13 cellular contexts compared by ENCODE assay signal in the genomic region with DNA sequence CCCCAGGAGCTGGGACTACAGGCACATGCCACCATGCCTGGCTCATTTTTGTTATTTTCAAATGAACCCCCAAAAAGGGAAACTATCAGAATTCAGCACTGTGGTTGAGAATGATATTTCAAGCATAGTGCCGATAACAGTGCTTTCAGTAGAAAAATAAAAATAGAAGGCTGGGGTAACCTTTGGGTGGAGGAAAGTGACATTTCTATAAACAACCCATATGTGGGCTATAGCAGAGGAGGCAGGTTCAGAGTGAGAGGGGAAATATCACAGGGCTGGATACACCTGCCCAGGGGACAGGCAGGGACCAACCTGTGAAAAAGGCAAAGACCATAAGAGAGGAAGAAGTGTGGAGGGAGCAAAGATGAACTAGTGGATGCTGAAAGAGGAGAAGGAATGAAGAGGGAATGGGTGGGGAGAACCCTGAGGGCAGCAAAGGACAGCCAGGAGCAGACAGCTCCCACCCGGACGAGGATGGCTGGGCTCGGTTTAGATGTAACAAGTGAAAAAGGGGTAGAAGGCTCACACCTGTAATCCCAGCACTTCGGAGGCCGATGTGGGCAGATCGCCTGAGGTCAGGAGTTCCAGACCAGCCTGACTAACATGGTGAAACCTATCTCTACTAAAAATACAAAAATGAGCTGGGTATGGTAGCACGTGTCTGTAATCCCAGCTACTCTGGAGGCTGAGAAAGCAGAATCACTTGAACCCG. TPM values are rescaled to one million over a fixed set of nuclear protein-coding genes. Genes with fewer than 3 reads are reported as not detected.
DNase-seq lines count a peak whose midpoint lies in the region; ATAC-seq and TF ChIP-seq lines count a peak whose summit lies in the region.
"Had no signal": no experiment of that assay in that cellular context is flagged by ENCODE, and none has a peak within 500 bp of the region (broad histone marks: within the 10 kb centered on the region; RNA-seq: fewer than 3 reads in every experiment).

No MANE protein-coding gene starts in this region.

- H2AFZ ChIP-seq in MM.1S (ENCODE audit: low read length), result no peak overlapping the region

- H3K4me3 ChIP-seq in GM08714 (ENCODE audit: low read length) (peak overlapping the region; percentile 13; the same call in 1 of the 2 replicates), MM.1S (ENCODE audit: low read length) (no peak overlapping the region)

- peak; percentile 32 for ATAC-seq in GM21390 (IDR thresholded peaks at IDR 0.05; ENCODE audit: unreplicated experiment)
- ATAC-seq: Panc1 had no signal

- no peak overlapping the region for H3K9ac ChIP-seq in MM.1S (ENCODE audit: low read length)
- H3K9ac ChIP-seq: KMS-11 had no signal

- H3K27ac ChIP-seq in MM.1S (ENCODE audit: low read length), result no peak overlapping the region
- H3K27ac ChIP-seq: KMS-11 had no signal

- TF ChIP-seq CTCF in MM.1S (IDR thresholded peaks at IDR 0.05; ENCODE audit: low read length), result no peak

- H3K79me2 ChIP-seq in MM.1S (ENCODE audit: low read length), result no peaks in the 10 kb centered on the region

- H3K4me1 ChIP-seq in MM.1S (ENCODE audit: low read length), result peaks cover 26% of the 10 kb centered on the region

- 0 out of 2 replicates have a peak overlapping the region, but pooled peaks have one; percentile 19 for H3K4me2 ChIP-seq in MM.1S (ENCODE audit: low read depth, low read length)
- H3K4me2 ChIP-seq: KMS-11 had no signal

- DNase-seq in MM.1S, result no peak
- peak; percentile 31 for DNase-seq in germinal center (ENCODE audit: low spot score)
- DNase-seq in HuH-7.5 (ENCODE audit: low spot score), result no peak
- no peak for DNase-seq in NCI-H2227 (lab: John Stamatoyannopoulos, UW; ENCODE audit: unreplicated experiment)
- no peak for DNase-seq in NCI-H526 (lab: John Stamatoyannopoulos, UW)
- DNase-seq in mucosa of gallbladder (ENCODE audit: low spot score), result no peak
- DNase-seq: cerebellar nuclear complex, NCI-H446 treated with DMSO at 0.1 percent for 48 hours, posterior cingulate gyrus had no signal

- no peaks in the 10 kb centered on the region for H3K9me2 ChIP-seq in MM.1S (replicated peaks; ENCODE audit: insufficient read depth, low read length)

- H4K20me1 ChIP-seq in MM.1S (ENCODE audit: insufficient read depth, low read length), result no peaks in the 10 kb centered on the region

- no peaks in the 10 kb centered on the region for H3K27me3 ChIP-seq in MM.1S (replicated peaks; ENCODE audit: insufficient read depth, low read length)

- no peaks in the 10 kb centered on the region for H3K9me3 ChIP-seq in MM.1S (replicated peaks; ENCODE audit: insufficient read depth, low read length)

- no peaks in the 10 kb centered on the region for H3K36me3 ChIP-seq in MM.1S (replicated peaks; ENCODE audit: insufficient read depth, low read length)

- H3F3A ChIP-seq in MM.1S (ENCODE audit: insufficient read depth, low read length), result no peaks in the 10 kb centered on the region

RNA-seq across cellular contexts. Expression of a gene that starts 56.5 kb away (rescaled TPM):
- 17.5 TPM for total RNA-seq in mucosa of gallbladder
